ENCODE assay signal across 8 cellular contexts in the genomic region with DNA sequence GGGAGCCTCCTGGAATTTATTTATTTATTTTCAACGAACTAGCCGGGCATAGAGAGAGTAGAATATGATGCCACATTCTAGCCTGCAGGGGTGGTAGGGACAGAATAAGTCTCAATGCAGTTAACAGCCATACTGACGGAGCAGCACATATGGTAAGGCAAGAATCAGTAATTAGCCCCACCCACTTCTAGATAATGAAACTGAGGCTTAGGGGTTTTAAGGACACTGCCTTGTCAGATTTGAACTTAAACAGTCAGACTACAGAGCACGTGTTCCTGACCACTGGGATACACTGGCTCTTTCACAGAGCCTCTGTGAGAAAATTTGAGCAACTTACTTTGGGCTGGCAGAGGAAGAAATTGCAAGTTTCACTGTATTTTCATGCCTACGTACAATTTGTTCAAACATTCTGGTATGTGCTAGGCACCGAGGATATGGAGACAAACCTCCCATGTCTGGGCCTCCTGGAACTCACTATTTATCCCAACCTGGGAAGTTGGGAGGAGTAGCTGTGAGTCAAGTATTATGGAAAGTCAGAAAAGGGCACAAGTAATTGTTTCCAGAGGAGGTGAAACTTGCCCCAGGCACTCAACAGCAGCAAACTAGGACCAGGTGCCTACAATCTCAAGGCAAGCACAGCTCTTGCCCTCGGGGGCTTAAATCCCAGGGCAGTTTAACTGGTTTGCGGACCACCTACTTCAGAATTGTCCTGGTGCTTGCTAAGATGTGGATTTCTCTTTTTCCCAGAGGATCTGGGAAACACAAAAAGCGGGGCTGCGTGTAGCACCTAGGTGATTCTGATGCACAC. TPM values are rescaled to one million over a fixed set of nuclear protein-coding genes. Genes with fewer than 3 reads are reported as not detected.
A peak's percentile ranks its signal among the peaks of the same experiment; 100 is the strongest.
DNase-seq lines count a peak whose midpoint lies in the region; ATAC-seq and TF ChIP-seq lines count a peak whose summit lies in the region.

No MANE protein-coding gene starts in this region.

- peaks cover 8% of the 10 kb centered on the region for H3K36me3 Mint-ChIP-seq in central memory CD8-positive, alpha-beta T cell (ENCODE audit: insufficient read depth)

- H3K4me3 ChIP-seq in muscle layer of colon (ENCODE audit: low read depth in 1 of 2, low read length in 2 of 2) = peak overlapping the region in 1 of 2 donors; percentile 19
- no peak overlapping the region for H3K4me3 ChIP-seq in body of pancreas

- no peak for ATAC-seq in central memory CD8-positive, alpha-beta T cell (replicated peaks; ENCODE audit: extremely low read depth, poor library complexity, severe bottlenecking)
- ATAC-seq in HG03565 (IDR thresholded peaks at IDR 0.05; ENCODE audit: unreplicated experiment) (no peak), body of pancreas (no peak)

- peak overlapping the region; percentile 56 for H3K9ac ChIP-seq in muscle layer of colon (ENCODE audit: low read length)

- peaks cover 13% of the 10 kb centered on the region for H3K27me3 Mint-ChIP-seq in central memory CD8-positive, alpha-beta T cell

- intact Hi-C loops in body of pancreas (cut with DNase I) = no loop called here

- no peak overlapping the region for H3K27ac Mint-ChIP-seq in central memory CD8-positive, alpha-beta T cell (ENCODE audit: low read depth)

- no peaks in the 10 kb centered on the region for H3K9me3 Mint-ChIP-seq in central memory CD8-positive, alpha-beta T cell

- H3K27ac ChIP-seq in muscle layer of colon (ENCODE audit: low read depth, low read length) = peak overlapping the region; percentile 19
- H3K27ac ChIP-seq in body of pancreas = peak overlapping the region in 1 of 4 donors; percentile 21

- H3K4me3 Mint-ChIP-seq in central memory CD8-positive, alpha-beta T cell = peak overlapping the region; percentile 81

- no peaks in the 10 kb centered on the region for H3K9me3 ChIP-seq in muscle layer of colon (ENCODE audit: low read length)
- no peaks in the 10 kb centered on the region for H3K9me3 ChIP-seq in body of pancreas

- H3K4me1 ChIP-seq in muscle layer of colon (ENCODE audit: insufficient read depth, low read length) = peaks cover 26% of the 10 kb centered on the region
- peaks cover 13% of the 10 kb centered on the region for H3K4me1 ChIP-seq in body of pancreas

- H3K27me3 ChIP-seq in muscle layer of colon (ENCODE audit: control insufficient read depth in 1 of 2, insufficient read depth in 2 of 2, low read length in 2 of 2) (no peaks in the 10 kb centered on the region), body of pancreas (no peaks in the 10 kb centered on the region)

- peaks cover 7% of the 10 kb centered on the region for H3K4me1 Mint-ChIP-seq in central memory CD8-positive, alpha-beta T cell

- H3K36me3 ChIP-seq in muscle layer of colon (ENCODE audit: insufficient read depth, low read length) (no peaks in the 10 kb centered on the region), body of pancreas (replicated peaks in 1 of 2; ENCODE audit: insufficient read depth in 1 of 2, low read depth in 2 of 2) (no peaks in the 10 kb centered on the region)

- TF ChIP-seq POLR2A in body of pancreas (IDR thresholded peaks at IDR 0.05) = no peak

- DNase-seq in DMS 273 (lab: John Stamatoyannopoulos, UW; ENCODE audit: unreplicated experiment) (peak; percentile 92), M059J (ENCODE audit: low read depth) (peak; percentile 86), body of pancreas (no peak)
- DNase-seq in central memory CD8-positive, alpha-beta T cell (ENCODE audit: low spot score in 2 of 2) = no peak
- DNase-seq in activated CD4-positive, alpha-beta T cell treated with anti-CD3 and anti-CD28 coated beads for 4 hours = no peak
- DNase-seq in stimulated activated CD4-positive, alpha-beta T cell treated with anti-CD3 and anti-CD28 coated beads, Interleukin-4, amount 100 ng/mL, for 24 hours = no peak

- WGBS in body of pancreas, 2 donors = 65 to 73% methylated on average over 8 to 10 of the region's 10 CpGs

- no peak for TF ChIP-seq CTCF in body of pancreas (IDR thresholded peaks at IDR 0.05)

RNA-seq across cellular contexts. Expression of a gene that starts 1.6 kb away (rescaled TPM):
- 612 and 621 TPM in 2 replicates for total RNA-seq in M059J (2014; rRNA removed; shearing (Covaris generic))
- total RNA-seq in body of pancreas = 10 to 100 TPM; 58.1 to 78.8 TPM

Comparison
In these comparisons a context has a peak if more than half of its experiments do, and no peak if none do; other contexts are left out.
1. DNase-seq: peak in DMS 273 (single experiment) and M059J (single experiment); none in central memory CD8-positive, alpha-beta T cell (0 of 2), body of pancreas (0 of 4), activated CD4-positive, alpha-beta T cell treated with anti-CD3 and anti-CD28 coated beads for 4 hours (0 of 2) and stimulated activated CD4-positive, alpha-beta T cell treated with anti-CD3 and anti-CD28 coated beads, Interleukin-4, amount 100 ng/mL, for 24 hours (single experiment).